Comparison of ENCODE assay signal across 8 cellular contexts in genomic region chr16:2026461-2027023, GRCh38. TPM values are rescaled to one million over a fixed set of nuclear protein-coding genes. Genes with fewer than 3 reads are reported as not detected.
DNase-seq lines count a peak whose midpoint lies in the region; ATAC-seq, FAIRE-seq and TF ChIP-seq lines count a peak whose summit lies in the region.

Gene NHERF2, plus strand, starts transcription at chr16:2026902. Its CDS starts 104 bp downstream, at chr16:2027006.

- H3K36me3 ChIP-seq in DOHH2 (ENCODE audit: control insufficient read depth, low read length) (no peaks in the 10 kb centered on the region), breast epithelium (no peaks in the 10 kb centered on the region), kidney (ENCODE audit: control insufficient read depth in 1 of 2, insufficient read depth in 2 of 2, low read length in 2 of 2) (no peaks in the 10 kb centered on the region)

- H3F3A ChIP-seq in DOHH2 (ENCODE audit: control insufficient read depth, insufficient read depth), result no peaks in the 10 kb centered on the region; the same call in 1 of the 2 replicates

- H3K36me3 Mint-ChIP-seq in stimulated activated naive B cell treated with anti-CD40 and anti-IgM and Interleukin-4, amounts not matched to agents 10 μg/mL and 1 μg/mL and 100 μg/mL, for 72 hours, result peaks cover 0 to 6% of the 10 kb centered on the region in 2 donors

- no peaks in the 10 kb centered on the region for H3K9me2 ChIP-seq in DOHH2 (replicated peaks; ENCODE audit: control insufficient read depth, low read length)

- H3K4me3 ChIP-seq in DOHH2 (ENCODE audit: low read length) (peak within 1 kb of the TSS; percentile 39; the same call in 1 of the 2 replicates), NB4 (ENCODE audit: low read depth, low read length) (no peak within 1 kb of the TSS), breast epithelium (peak within 1 kb of the TSS; percentile 58 to 93 (median 74)), kidney (ENCODE audit: low read length in 2 of 2) (peak within 1 kb of the TSS; percentile 64 to 82)

- H3K4me1 ChIP-seq in DOHH2 (ENCODE audit: control insufficient read depth, low read length) (peaks cover 19% of the 10 kb centered on the region), breast epithelium (peaks cover 4 to 27% of the 10 kb centered on the region in 2 donors), kidney (ENCODE audit: control insufficient read depth in 1 of 2, insufficient read depth in 1 of 2, low read depth in 1 of 2, low read length in 2 of 2) (peaks cover 0 to 41% of the 10 kb centered on the region in 2 donors)

- peaks cover 17 to 31% of the 10 kb centered on the region in 2 donors for H3K4me1 Mint-ChIP-seq in stimulated activated naive B cell treated with anti-CD40 and anti-IgM and Interleukin-4, amounts not matched to agents 10 μg/mL and 1 μg/mL and 100 μg/mL, for 72 hours

- H4K20me1 ChIP-seq in DOHH2 (ENCODE audit: control insufficient read depth, insufficient read depth, low read depth, low read length), result no peaks in the 10 kb centered on the region; the same call in 1 of the 2 replicates

- H3K4me2 ChIP-seq in DOHH2 (ENCODE audit: low read length), result peak within 1 kb of the TSS; percentile 58

- no peaks in the 10 kb centered on the region for H3K9me3 Mint-ChIP-seq in stimulated activated naive B cell treated with anti-CD40 and anti-IgM and Interleukin-4, amounts not matched to agents 10 μg/mL and 1 μg/mL and 100 μg/mL, for 72 hours

- no peaks in the 10 kb centered on the region for H3K9me3 ChIP-seq in DOHH2 (ENCODE audit: control insufficient read depth, insufficient read depth, low read length)
- no peaks in the 10 kb centered on the region for H3K9me3 ChIP-seq in breast epithelium
- no peaks in the 10 kb centered on the region for H3K9me3 ChIP-seq in kidney (ENCODE audit: control insufficient read depth in 1 of 2, low read length in 2 of 2)

- TF ChIP-seq POLR2A in NB4 (IDR thresholded peaks at IDR 0.05; ENCODE audit: extremely low read depth, insufficient read length) (no peak), breast epithelium (IDR thresholded peaks at IDR 0.05) (no peak)

- no peaks in the 10 kb centered on the region for H3K79me2 ChIP-seq in DOHH2 (ENCODE audit: control insufficient read depth, low read length)

- H3K27me3 Mint-ChIP-seq in stimulated activated naive B cell treated with anti-CD40 and anti-IgM and Interleukin-4, amounts not matched to agents 10 μg/mL and 1 μg/mL and 100 μg/mL, for 72 hours, result peaks cover 43 to 64% of the 10 kb centered on the region in 2 donors

- H3K27me3 ChIP-seq in DOHH2 (ENCODE audit: control insufficient read depth, low read length) (peaks cover 49% of the 10 kb centered on the region), breast epithelium (no peaks in the 10 kb centered on the region)

- intact Hi-C loops in breast epithelium (cut with DNase I; ENCODE audit: low total_unique reads), result loop anchor here (5.0 kb wide), 1 partner anchor 116 kb away; no protein-coding TSS in a partner anchor
- intact Hi-C loops in kidney (cut with DNase I), result loop anchor here (10.0 kb wide), 1 partner anchor 118 kb away; the partner anchor contains the start of gene RAB26

- H3K27ac Mint-ChIP-seq in stimulated activated naive B cell treated with anti-CD40 and anti-IgM and Interleukin-4, amounts not matched to agents 10 μg/mL and 1 μg/mL and 100 μg/mL, for 72 hours, result peak within 1 kb of the TSS; percentile 47

- H3K27ac ChIP-seq in DOHH2 (ENCODE audit: low read depth, low read length), result no peak within 1 kb of the TSS
- peak within 1 kb of the TSS; percentile 71 to 75 for H3K27ac ChIP-seq in breast epithelium
- peak within 1 kb of the TSS; percentile 30 to 43 for H3K27ac ChIP-seq in kidney (ENCODE audit: low read depth in 2 of 2, low read length in 2 of 2)

- TF ChIP-seq CTCF in DOHH2 (IDR thresholded peaks at IDR 0.05; ENCODE audit: low read depth, low read length, poor library complexity, severe bottlenecking) (no peak), NB4 (IDR thresholded peaks at IDR 0.05; ENCODE audit: low read depth, low read length) (no peak), breast epithelium (IDR thresholded peaks at IDR 0.05) (no peak), kidney (IDR thresholded peaks at IDR 0.05; ENCODE audit: borderline replicate concordance, extremely low read depth, insufficient read depth) (no peak)

- DNase-seq in NB4 (ENCODE audit: low read depth) (peak; percentile 46), breast epithelium (ENCODE audit: low spot score in 2 of 2) (no peak), kidney (peak; percentile 79)
- DNase-seq in stimulated activated naive B cell treated with anti-CD40 and anti-IgM and Interleukin-4, amounts not matched to agents 10 μg/mL and 1 μg/mL and 100 μg/mL, for 72 hours, result no peak

- H3K9ac ChIP-seq in kidney (ENCODE audit: low read length in 2 of 2), result peak within 1 kb of the TSS; percentile 51 to 60

- H3K4me3 Mint-ChIP-seq in stimulated activated naive B cell treated with anti-CD40 and anti-IgM and Interleukin-4, amounts not matched to agents 10 μg/mL and 1 μg/mL and 100 μg/mL, for 72 hours, result peak within 1 kb of the TSS; percentile 70 to 71

- ATAC-seq in stimulated activated naive B cell treated with anti-CD40 and anti-IgM and Interleukin-4, amounts not matched to agents 10 μg/mL and 1 μg/mL and 100 μg/mL, for 72 hours (replicated peaks), result peak in 1 of 2 donors; percentile 3
- ATAC-seq in GM21367 (IDR thresholded peaks at IDR 0.05; ENCODE audit: unreplicated experiment) (no peak), HG02938 (IDR thresholded peaks at IDR 0.05; ENCODE audit: unreplicated experiment) (no peak), HG03196 (IDR thresholded peaks at IDR 0.05; ENCODE audit: unreplicated experiment) (no peak)

- no peak for FAIRE-seq in kidney (lab: Jason Lieb, UNC)

RNA-seq across cellular contexts. Expression of gene NHERF2, which starts in this region (rescaled TPM):
- total RNA-seq in breast epithelium (10 to 100 TPM; 31.5 to 58.3 (median 38.9) TPM), kidney (238 TPM)
- polyA plus RNA-seq in kidney (ENCODE audit: insufficient read depth, low read depth, low replicate concordance), result 405 TPM

Comparison
In these comparisons a context has a peak if more than half of its experiments do, and no peak if none do; other contexts are left out.
1. DNase-seq: peak in NB4 (single experiment) and kidney (single experiment); none in breast epithelium (0 of 2) and stimulated activated naive B cell treated with anti-CD40 and anti-IgM and Interleukin-4, amounts not matched to agents 10 μg/mL and 1 μg/mL and 100 μg/mL, for 72 hours (single experiment).